In genomic region chr10:69728335-69728861, GRCh38 we compare ENCODE assay signal across 9 cellular contexts.
A peak's percentile ranks its signal among the peaks of the same experiment; 100 is the strongest.
DNase-seq lines count a peak whose midpoint lies in the region; ATAC-seq, FAIRE-seq and TF ChIP-seq lines count a peak whose summit lies in the region.
"Had no signal": no experiment of that assay in that cellular context is flagged by ENCODE, and none has a peak within 500 bp of the region (broad histone marks: within the 10 kb centered on the region; RNA-seq: fewer than 3 reads in every experiment).

No MANE protein-coding gene starts in this region.

- no peak for TF ChIP-seq RAD21 in K562 (CRISPR knock-in tag; conservative IDR thresholded peaks at IDR 0.05 in 1 of 2, IDR thresholded peaks at IDR 0.05 in 1 of 2)

- H3K4me1 ChIP-seq in K562 (replicated peaks in 1 of 2; ENCODE audit: control insufficient read depth in 2 of 2, insufficient read depth in 2 of 2, low read length in 2 of 2), result peaks cover 0 to 4% of the 10 kb centered on the region in 2 experiments; a peak in 4 of 5 replicates
- H3K4me1 ChIP-seq in right cardiac atrium (ENCODE audit: control insufficient read depth, insufficient read depth, low read length), result peaks cover 12% of the 10 kb centered on the region
- H3K4me1 ChIP-seq in smooth muscle cell (ENCODE audit: low read depth), result peaks cover 12% of the 10 kb centered on the region

- TF ChIP-seq POLR2A in K562 (conservative IDR thresholded peaks at IDR 0.05), result no peak

- no TSS peak for BruUV-seq in K562 (replicated peaks; lab: Mats Ljungman, UMichigan)

- H3F3A ChIP-seq in smooth muscle cell (ENCODE audit: low read depth), result peaks cover 1% of the 10 kb centered on the region

- H3K27me3 ChIP-seq in K562 (ENCODE audit: control insufficient read depth in 2 of 2, insufficient read depth in 2 of 2, low read length in 2 of 2) (peaks cover 5 to 42% of the 10 kb centered on the region in 2 experiments; a peak in 3 of 5 replicates), right cardiac atrium (ENCODE audit: control insufficient read depth, insufficient read depth) (no peaks in the 10 kb centered on the region), smooth muscle cell (ENCODE audit: low read depth) (no peaks in the 10 kb centered on the region)
- H3K27me3 ChIP-seq: ovary had no signal

- no peak for TF ChIP-seq EP300 in K562 (IDR thresholded peaks at IDR 0.05; ENCODE audit: low read length)

- POLR2A ChIA-PET in K562 (lab: Yijun Ruan, JAX), result interaction anchor here (0.5 to 2.3 kb wide), 4 partner anchors 10 to 65 kb away, joined by 3 to 5 read pairs (median 4); no protein-coding TSS in a partner anchor

- H3K4me2 ChIP-seq in K562 (ENCODE audit: insufficient read depth, low read length) (no peak overlapping the region), smooth muscle cell (peak overlapping the region; percentile 21)

- H3K36me3 ChIP-seq in K562 (ENCODE audit: control insufficient read depth, insufficient read depth, low read length) (no peaks in the 10 kb centered on the region), smooth muscle cell (ENCODE audit: low read depth) (no peaks in the 10 kb centered on the region)
- H3K36me3 ChIP-seq: ovary had no signal

- TF ChIP-seq CTCF in K562 (IDR thresholded peaks at IDR 0.05 in 2 of 3, conservative IDR thresholded peaks at IDR 0.05 in 1 of 3; ENCODE audit: insufficient read depth in 2 of 3, low read depth in 1 of 3, low read length in 3 of 3) (no peak), smooth muscle cell (IDR thresholded peaks at IDR 0.05; ENCODE audit: borderline replicate concordance, insufficient read depth, poor library complexity, severe bottlenecking) (no peak)

- H3K9me3 ChIP-seq in K562 (replicated peaks; ENCODE audit: control insufficient read depth, insufficient read depth, low read depth, low read length) (no peaks in the 10 kb centered on the region), right cardiac atrium (ENCODE audit: control insufficient read depth, low read length) (no peaks in the 10 kb centered on the region), smooth muscle cell (replicated peaks; ENCODE audit: low read depth) (no peaks in the 10 kb centered on the region)
- H3K9me3 ChIP-seq: ovary had no signal

- H3K9me1 ChIP-seq in K562 (ENCODE audit: control insufficient read depth, insufficient read depth, low read length), result no peaks in the 10 kb centered on the region

- in situ Hi-C loops in K562 (cut with MboI), result no loop called here

- H3K79me2 ChIP-seq in K562 (ENCODE audit: control insufficient read depth, insufficient read depth, low read length) (no peaks in the 10 kb centered on the region), smooth muscle cell (ENCODE audit: low read depth) (no peaks in the 10 kb centered on the region)

- peak; percentile 87 for DNase-seq in NCI-H226
- DNase-seq in K562 (ENCODE audit: extremely low read depth in 1 of 4, low spot score in 3 of 4), result no peak
- DNase-seq in right cardiac atrium, result peak in 2 of 3 donors; percentile 57 to 62
- DNase-seq in smooth muscle cell (lab: John Stamatoyannopoulos, UW; ENCODE audit: unreplicated experiment), result no peak
- DNase-seq in foreskin melanocyte, result no peak
- DNase-seq in DMS79 treated with DMSO at 0.1 percent for 48 hours (lab: John Stamatoyannopoulos, UW), result no peak
- DNase-seq: anterior cingulate cortex had no signal

- no peak overlapping the region for H3K9ac ChIP-seq in K562 (ENCODE audit: insufficient read depth in 1 of 2, low read depth in 2 of 2, low read length in 2 of 2)
- no peak overlapping the region for H3K9ac ChIP-seq in smooth muscle cell (ENCODE audit: low read depth)

- no peak overlapping the region for H3K27ac ChIP-seq in K562 (ENCODE audit: extremely low read depth, low read depth, low read length)
- H3K27ac ChIP-seq in right cardiac atrium (ENCODE audit: low read length), result peak overlapping the region; percentile 69
- no peak overlapping the region for H3K27ac ChIP-seq in smooth muscle cell (ENCODE audit: low read depth)

- CTCF ChIA-PET in K562 (lab: Yijun Ruan, JAX; ENCODE audit: low intra/inter-chr PET ratio), result no interaction called here

- H4K20me1 ChIP-seq in K562 (replicated peaks; ENCODE audit: control insufficient read depth, insufficient read depth, low read length) (peaks cover 8% of the 10 kb centered on the region), smooth muscle cell (ENCODE audit: low read depth) (no peaks in the 10 kb centered on the region)

- FAIRE-seq in K562 (lab: Jason Lieb, UNC), result no peak

- intact Hi-C loops in K562 (cut with micrococcal nuclease) (no loop called here), right cardiac atrium (cut with DNase I) (loop anchor here in 1 of 4 donors (10.0 kb wide), 1 partner anchor 176 kb away; no protein-coding TSS in a partner anchor)

- H2AFZ ChIP-seq in K562 (ENCODE audit: low read depth, low read length), result no peak overlapping the region
- H2AFZ ChIP-seq in smooth muscle cell (ENCODE audit: low read depth), result no peak overlapping the region

- no peak for ATAC-seq in K562
- peak; percentile 23 to 81 for ATAC-seq in right cardiac atrium
- ATAC-seq in GM18858 (IDR thresholded peaks at IDR 0.05; ENCODE audit: unreplicated experiment), result no peak

- H3K4me3 ChIP-seq in K562 (no peak overlapping the region), right cardiac atrium (ENCODE audit: low read length) (no peak overlapping the region), smooth muscle cell (no peak overlapping the region)
- H3K4me3 ChIP-seq: ovary had no signal

- WGBS in K562 (ENCODE audit: insufficient coverage, low coverage, missing lambda C conversion rate), result 0% methylated on average over 3 of the region's 3 CpGs
- 13% methylated on average over 3 of the region's 3 CpGs for WGBS in right cardiac atrium
- 14% methylated on average over 3 of the region's 3 CpGs for WGBS in smooth muscle cell (ENCODE audit: low lambda C conversion rate)

TF ChIP-seq in K562, 482 proteins besides CTCF, POLR2A, EP300 and RAD21 (continues in another document):
- TF ChIP-seq VEZF1 (CRISPR knock-in tag; IDR thresholded peaks at IDR 0.05) (peak; percentile 39; the same call in 1 of the 2 replicates), HES1 (IDR thresholded peaks at IDR 0.05; ENCODE audit: low read depth) (0 out of 2 replicates have a peak, but pooled peaks have one; percentile 18), ZFX (CRISPR knock-in tag; IDR thresholded peaks at IDR 0.05) (no peak), ESRRA (IDR thresholded peaks at IDR 0.05; ENCODE audit: borderline replicate concordance, low read depth) (peak; percentile 47; the same call in 1 of the 2 replicates), ARNT (IDR thresholded peaks at IDR 0.05) (no peak), ZNF436 (CRISPR knock-in tag; IDR thresholded peaks at IDR 0.05) (no peak), FOXJ2 (tag; IDR thresholded peaks at IDR 0.05) (no peak), MYBL2 (IDR thresholded peaks at IDR 0.05; ENCODE audit: low read depth) (no peak), MYBL2 (CRISPR knock-in tag; IDR thresholded peaks at IDR 0.05; ENCODE audit: borderline replicate concordance) (no peak), NFE2 (IDR thresholded peaks at IDR 0.05; ENCODE audit: low read depth) (peak; percentile 33; the same call in 1 of the 2 replicates), SAFB (IDR thresholded peaks at IDR 0.05; ENCODE audit: borderline replicate concordance, low read depth, low read length) (no peak), SMARCE1 (IDR thresholded peaks at IDR 0.05) (no peak), SRSF3 (IDR thresholded peaks at IDR 0.05; ENCODE audit: insufficient read depth, low read length) (no peak), SREBF2 (CRISPR knock-in tag; IDR thresholded peaks at IDR 0.05) (no peak), ID3 (CRISPR knock-in tag; IDR thresholded peaks at IDR 0.05) (no peak), ID3 (tag; IDR thresholded peaks at IDR 0.05) (no peak), FOSL1 (tag; conservative IDR thresholded peaks at IDR 0.05) (peak; percentile 60; the same call in 1 of the 2 replicates)

Comparison
In these comparisons a context has a peak if more than half of its experiments do, and no peak if none do; other contexts are left out.
1. DNase-seq: peak in NCI-H226 (single experiment) and right cardiac atrium (2 of 3); none in K562 (0 of 4), smooth muscle cell (single experiment), foreskin melanocyte (single experiment) and DMS79 treated with DMSO at 0.1 percent for 48 hours (single experiment).
2. ATAC-seq: peak in right cardiac atrium (2 of 2); none in K562 (single experiment) and GM18858 (single experiment).